In genomic region chr4:110294165-110294564, GRCh38 we compare ENCODE assay signal across 29 cellular contexts.
DNase-seq lines count a peak whose midpoint lies in the region; ATAC-seq and TF ChIP-seq lines count a peak whose summit lies in the region.
"Had no signal": no experiment of that assay in that cellular context is flagged by ENCODE, and none has a peak within 500 bp of the region (broad histone marks: within the 10 kb centered on the region; RNA-seq: fewer than 3 reads in every experiment).

No MANE protein-coding gene starts in this region.

- ATAC-seq in foreskin keratinocyte (no peak), HG03354 (IDR thresholded peaks at IDR 0.05; ENCODE audit: poor library complexity, severe bottlenecking, unreplicated experiment) (no peak), HG03045 (IDR thresholded peaks at IDR 0.05; ENCODE audit: unreplicated experiment) (no peak)
- ATAC-seq: A549, heart right ventricle, left ventricle myocardium superior had no signal

- H3K9ac ChIP-seq in adipocyte (ENCODE audit: low read length): no peak overlapping the region
- H3K9ac ChIP-seq: neural progenitor cell had no signal

- no peak overlapping the region for H3K27ac ChIP-seq in foreskin keratinocyte
- H3K27ac ChIP-seq in ascending aorta: no peak overlapping the region
- H3K27ac ChIP-seq: A549, cardiac muscle cell, colonic mucosa, heart right ventricle, neural progenitor cell, testis, uterus had no signal

- intact Hi-C loops in ascending aorta (cut with DNase I): no loop called here

- H3K9me3 ChIP-seq in adipocyte (ENCODE audit: control insufficient read depth, low read length): no peaks in the 10 kb centered on the region
- H3K9me3 ChIP-seq in ascending aorta: no peaks in the 10 kb centered on the region
- H3K9me3 ChIP-seq: A549, colonic mucosa, heart right ventricle, testis, uterus had no signal

- H3K36me3 ChIP-seq in adipocyte (ENCODE audit: control insufficient read depth, insufficient read depth, low read length, severe bottlenecking): no peaks in the 10 kb centered on the region
- no peaks in the 10 kb centered on the region for H3K36me3 ChIP-seq in ascending aorta
- H3K36me3 ChIP-seq: cardiac muscle cell, colonic mucosa, heart right ventricle, neural progenitor cell, uterus had no signal

- TF ChIP-seq CTCF in fibroblast of the aortic adventitia (IDR thresholded peaks at IDR 0.05; ENCODE audit: insufficient read depth, low read length) (no peak), foreskin keratinocyte (conservative IDR thresholded peaks at IDR 0.05) (no peak), ascending aorta (IDR thresholded peaks at IDR 0.05) (no peak)

- H3K4me1 ChIP-seq in adipocyte (ENCODE audit: control insufficient read depth, insufficient read depth, low read length) (no peaks in the 10 kb centered on the region), foreskin keratinocyte (no peaks in the 10 kb centered on the region), ascending aorta (no peaks in the 10 kb centered on the region)
- H3K4me1 ChIP-seq: A549, colonic mucosa, heart right ventricle, neural progenitor cell, testis, uterus had no signal

- H3K4me3 ChIP-seq in adipocyte (ENCODE audit: low read length): no peak overlapping the region
- H3K4me3 ChIP-seq in fibroblast of the aortic adventitia (ENCODE audit: low read depth, low read length): no peak overlapping the region
- no peak overlapping the region for H3K4me3 ChIP-seq in ascending aorta
- H3K4me3 ChIP-seq: A549, cardiac muscle cell, colonic mucosa, heart right ventricle, neural progenitor cell, testis, uterus had no signal

- DNase-seq in Daoy (ENCODE audit: low read depth) (peak; percentile 21), HT1080 (ENCODE audit: low read depth) (peak; percentile 50), adipocyte (ENCODE audit: low read depth) (peak; percentile 37), fibroblast of the aortic adventitia (ENCODE audit: low read depth) (peak; percentile 46), foreskin keratinocyte (no peak), ascending aorta (ENCODE audit: low spot score in 2 of 2) (no peak)
- DNase-seq: activated CD4-positive, alpha-beta memory T cell treated with anti-CD3 and anti-CD28 coated beads, Interleukin-2, amount 10 ng/mL, durations not matched to agents 7 days and 5 days; activated CD8-positive, alpha-beta memory T cell treated with anti-CD3 and anti-CD28 coated beads, Interleukin-2, amount 50 U/mL, for 4 hours; AML-193; CD4-positive, alpha-beta memory T cell; colonic mucosa; effector CD4-positive, alpha-beta T cell; H9; heart right ventricle; kidney; left ventricle myocardium superior; NCI-H1092 treated with DMSO at 0.1 percent for 48 hours; NCI-H1694 treated with DMSO at 0.1 percent for 48 hours; NCI-H526; NK-92 treated with Interleukin-12 subunit alpha and Interleukin-12 subunit beta, amount 100 ng/mL, for 24 hours; SHP77; stimulated activated CD4-positive, alpha-beta T cell treated with anti-CD3 and anti-CD28 coated beads, Interleukin-2, amount 100 ng/mL, for 24 hours; testis; uterus had no signal

- H3K27me3 ChIP-seq in adipocyte (replicated peaks; ENCODE audit: control insufficient read depth, insufficient read depth, low read length) (peaks cover 21% of the 10 kb centered on the region), foreskin keratinocyte (no peaks in the 10 kb centered on the region), ascending aorta (no peaks in the 10 kb centered on the region)
- H3K27me3 ChIP-seq: cardiac muscle cell, colonic mucosa, neural progenitor cell, testis, uterus had no signal

Comparison
In these comparisons a context has a peak if more than half of its experiments do, and no peak if none do; other contexts are left out.
1. DNase-seq: peak in Daoy (single experiment), HT1080 (single experiment), adipocyte (single experiment) and fibroblast of the aortic adventitia (single experiment); none in foreskin keratinocyte (0 of 2) and ascending aorta (0 of 2).